In genomic region chr3:42742259-42742658, GRCh38 we compare ENCODE assay signal across 1 cellular context.
TF ChIP-seq lines count a peak whose summit lies in the region.

No MANE protein-coding gene starts in this region.

TF ChIP-seq in HepG2, 621 proteins besides CTCF, POLR2A, EP300 and RAD21:
- no peak for TF ChIP-seq LBX2 (CRISPR knock-in tag; IDR thresholded peaks at IDR 0.05; ENCODE audit: borderline replicate concordance)
- TF ChIP-seq STAG1 (CRISPR knock-in tag; IDR thresholded peaks at IDR 0.05): peak; percentile 13; the same call in 1 of the 2 replicates
